1 cellular context compared by ENCODE assay signal in the genomic region with DNA sequence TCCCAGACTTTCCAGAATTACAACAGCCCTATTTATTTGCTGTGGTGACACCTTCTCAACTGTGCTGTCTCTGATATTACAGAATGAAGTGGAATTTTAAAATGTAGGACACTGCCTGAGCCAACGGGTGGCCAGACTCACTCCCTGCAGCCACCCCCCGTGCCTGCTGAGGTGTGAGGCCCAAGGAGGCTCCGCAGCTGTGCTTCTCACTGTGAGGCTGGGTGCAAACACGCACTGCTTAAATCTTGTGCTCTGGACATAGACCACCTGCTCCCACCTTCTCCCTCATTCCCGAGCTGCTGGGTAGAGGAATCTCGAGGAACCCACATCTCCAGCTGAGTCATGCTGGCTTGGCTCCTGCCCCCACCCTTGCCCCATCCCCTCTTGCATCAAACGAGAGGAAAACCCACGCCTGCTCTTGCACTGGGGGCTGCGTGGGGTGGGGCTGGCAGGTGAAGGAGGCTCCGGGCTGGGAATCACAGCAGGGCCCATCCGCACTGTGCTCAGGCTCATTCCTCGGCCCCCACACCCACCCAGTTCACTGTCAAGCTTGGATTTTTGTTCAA.
TF ChIP-seq lines count a peak whose summit lies in the region.

No MANE protein-coding gene starts in this region.

TF ChIP-seq in HepG2, 621 proteins besides CTCF, POLR2A, EP300 and RAD21 (continued from another document):
- TF ChIP-seq HBP1 (CRISPR knock-in tag; IDR thresholded peaks at IDR 0.05; ENCODE audit: low read depth) (no peak), TEF (CRISPR knock-in tag; IDR thresholded peaks at IDR 0.05) (no peak), NFYC (CRISPR knock-in tag; IDR thresholded peaks at IDR 0.05) (no peak), MAZ (IDR thresholded peaks at IDR 0.05; ENCODE audit: borderline replicate concordance, low read depth, low read length) (no peak), MAZ (CRISPR knock-in tag; IDR thresholded peaks at IDR 0.05; ENCODE audit: low read depth) (no peak), NR1H2 (CRISPR knock-in tag; IDR thresholded peaks at IDR 0.05; ENCODE audit: borderline replicate concordance, low read depth) (no peak), TCF7L2 (IDR thresholded peaks at IDR 0.05; ENCODE audit: low read depth, low read length) (no peak), ZBTB21 (CRISPR knock-in tag; IDR thresholded peaks at IDR 0.05) (no peak), TOPORS (CRISPR knock-in tag; IDR thresholded peaks at IDR 0.05) (no peak), TCF12 (IDR thresholded peaks at IDR 0.05) (no peak), TCF12 (CRISPR knock-in tag; IDR thresholded peaks at IDR 0.05) (no peak), ZBTB25 (CRISPR knock-in tag; IDR thresholded peaks at IDR 0.05) (no peak), MLLT10 (CRISPR knock-in tag; IDR thresholded peaks at IDR 0.05) (no peak)
